ENCODE assay signal across 31 cellular contexts in the genomic region with DNA sequence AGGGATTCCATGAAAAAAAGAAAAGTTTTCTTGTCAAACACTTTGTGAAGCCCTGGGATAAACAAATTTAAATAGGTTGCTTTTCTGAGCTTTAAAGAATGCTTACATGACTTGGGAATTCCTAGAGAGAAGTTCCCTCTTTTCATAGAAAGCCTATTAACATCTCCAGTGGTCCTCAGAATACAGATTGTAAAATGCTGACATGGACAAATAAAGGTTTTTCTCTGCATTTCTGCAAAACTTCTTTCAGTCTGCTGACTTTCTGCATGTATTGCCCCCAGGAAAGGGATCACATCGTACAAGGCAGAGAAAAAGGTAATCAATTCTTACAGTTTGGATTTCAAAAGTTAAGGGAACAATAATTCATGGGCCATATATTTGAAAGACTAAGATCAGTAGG. TPM values are rescaled to one million over a fixed set of nuclear protein-coding genes. Genes with fewer than 3 reads are reported as not detected.
"Had no signal": no experiment of that assay in that cellular context is flagged by ENCODE, and none has a peak within 500 bp of the region (broad histone marks: within the 10 kb centered on the region; RNA-seq: fewer than 3 reads in every experiment).

No MANE protein-coding gene starts in this region.

- H3K27me3 ChIP-seq: esophagus squamous epithelium, gastrocnemius medialis, left lung had no signal

- H3K9me3 Mint-ChIP-seq: dendritic cell treated with granulocyte-macrophage colony-stimulating factor and Interleukin-4, amounts not matched to agents 40 ng/mL and 50 ng/mL, for 4 days; effector memory CD8-positive, alpha-beta T cell; endodermal cell; mesothelial cell of epicardium had no signal

- H3K36me3 ChIP-seq: esophagus squamous epithelium, gastrocnemius medialis, heart right ventricle, left lung, lower lobe of right lung had no signal

- H3K4me1 ChIP-seq: esophagus squamous epithelium, heart right ventricle, left lung, lower lobe of right lung had no signal

- H3K9me3 ChIP-seq: esophagus squamous epithelium, gastrocnemius medialis, heart right ventricle, left lung, lower lobe of right lung, mucosa of descending colon had no signal

- H3K4me1 Mint-ChIP-seq: naive B cell had no signal

- H3K27ac ChIP-seq: epithelial cell of prostate, esophagus squamous epithelium, gastrocnemius medialis, heart right ventricle, left lung, lower lobe of right lung had no signal

- H3K27ac Mint-ChIP-seq: dendritic cell treated with granulocyte-macrophage colony-stimulating factor and Interleukin-4, amounts not matched to agents 40 ng/mL and 50 ng/mL, for 4 days; effector memory CD8-positive, alpha-beta T cell; endodermal cell; mesothelial cell of epicardium; naive B cell had no signal

- H3K4me3 ChIP-seq: esophagus squamous epithelium, gastrocnemius medialis, heart right ventricle, left lung, lower lobe of right lung, mucosa of descending colon had no signal

- ATAC-seq: effector memory CD8-positive, alpha-beta T cell; esophagus mucosa; gastrocnemius medialis; heart right ventricle; left cardiac atrium; left lung; left ventricle myocardium superior; lower lobe of right lung; mucosa of descending colon had no signal

- H3K4me3 Mint-ChIP-seq: dendritic cell treated with granulocyte-macrophage colony-stimulating factor and Interleukin-4, amounts not matched to agents 40 ng/mL and 50 ng/mL, for 4 days; effector memory CD8-positive, alpha-beta T cell; endodermal cell; mesothelial cell of epicardium; naive B cell had no signal

- FAIRE-seq: colon, endometrium, islet of Langerhans, keratinocyte had no signal

- H3K27me3 Mint-ChIP-seq: dendritic cell treated with granulocyte-macrophage colony-stimulating factor and Interleukin-4, amounts not matched to agents 40 ng/mL and 50 ng/mL, for 4 days; effector memory CD8-positive, alpha-beta T cell had no signal

- H3K36me3 Mint-ChIP-seq: mesothelial cell of epicardium, naive B cell had no signal

- DNase-seq: cortex of kidney; effector CD8-positive, alpha-beta T cell; effector memory CD8-positive, alpha-beta T cell; endodermal cell; erythroblast; esophagus squamous epithelium; foreskin fibroblast; foreskin melanocyte; gastrocnemius medialis; glutamatergic neuron; head of caudate nucleus; heart right ventricle; hippocampal formation; left cardiac atrium; left lung; left ventricle myocardium superior; lower lobe of right lung; mesenchymal stem cell; mucosa of descending colon; naive B cell had no signal

RNA-seq across cellular contexts. Expression of a gene that starts 20.6 kb away (rescaled TPM):
- total RNA-seq: dermis microvascular lymphatic vessel endothelial cell, glomerular endothelial cell, lung microvascular endothelial cell had no signal
